ENCODE assay signal across 8 cellular contexts in genomic region chr17:28661635-28662526, GRCh38. TPM values are rescaled to one million over a fixed set of nuclear protein-coding genes. Genes with fewer than 3 reads are reported as not detected.
DNase-seq lines count a peak whose midpoint lies in the region; ATAC-seq and TF ChIP-seq lines count a peak whose summit lies in the region.

Gene SDF2, minus strand, starts transcription at chr17:28661906. Its CDS starts 30 bp downstream, at chr17:28661876.
Gene SUPT6H, plus strand, starts transcription at chr17:28662205. Its CDS starts 11,197 bp downstream, at chr17:28673402.

- peak within 1 kb of the TSS; percentile 85 for H2AFZ ChIP-seq in KMS-11 (ENCODE audit: low read depth)

- H3K27me3 Mint-ChIP-seq in activated T-cell treated with anti-CD3 and anti-CD28 coated beads, Interleukin-2, amount 50 U/mL, for 4 hours (ENCODE audit: low read depth) = no peaks in the 10 kb centered on the region

- no peaks in the 10 kb centered on the region for H3K27me3 ChIP-seq in KMS-11 (ENCODE audit: insufficient read depth, low read depth)
- H3K27me3 ChIP-seq in Panc1 (ENCODE audit: control insufficient read depth, insufficient read depth, low read length) = no peaks in the 10 kb centered on the region

- H3K9me3 Mint-ChIP-seq in activated T-cell treated with anti-CD3 and anti-CD28 coated beads, Interleukin-2, amount 50 U/mL, for 4 hours = no peaks in the 10 kb centered on the region

- peaks cover 28% of the 10 kb centered on the region for H3K36me3 Mint-ChIP-seq in activated T-cell treated with anti-CD3 and anti-CD28 coated beads, Interleukin-2, amount 50 U/mL, for 4 hours (ENCODE audit: insufficient read depth)

- intact Hi-C loops in Panc1 (cut with micrococcal nuclease; ENCODE audit: unreplicated experiment) = no loop called here

- H3K4me3 ChIP-seq in KMS-11 (IDR thresholded peaks at IDR 0.05; ENCODE audit: insufficient read depth, low read depth, low read length) (no peak within 1 kb of the TSS), Panc1 (ENCODE audit: low read depth in 2 of 2, low read length in 2 of 2) (peak within 1 kb of the TSS; percentile 90 to 95)

- H3K27ac ChIP-seq in KMS-11 (peak within 1 kb of the TSS; percentile 73), Panc1 (ENCODE audit: low read length) (peak within 1 kb of the TSS; percentile 97)

- TF ChIP-seq CTCF in KMS-11 (conservative IDR thresholded peaks at IDR 0.05; ENCODE audit: low read depth, low read length) = no peak
- TF ChIP-seq CTCF in Panc1 (IDR thresholded peaks at IDR 0.05) = no peak

- H3K4me1 ChIP-seq in KMS-11 (ENCODE audit: low read depth, poor library complexity, severe bottlenecking) = peaks cover 24% of the 10 kb centered on the region
- peaks cover 18% of the 10 kb centered on the region for H3K4me1 ChIP-seq in Panc1 (ENCODE audit: control insufficient read depth, insufficient read depth, low read length)

- H3K4me3 Mint-ChIP-seq in activated T-cell treated with anti-CD3 and anti-CD28 coated beads, Interleukin-2, amount 50 U/mL, for 4 hours = peak within 1 kb of the TSS; percentile 100

- H4K20me1 ChIP-seq in KMS-11 (ENCODE audit: insufficient read depth) = no peaks in the 10 kb centered on the region

- no TSS peak for BruUV-seq in Panc1 (replicated peaks; lab: Mats Ljungman, UMichigan)

- in situ Hi-C loops in Panc1 (cut with HindIII; ENCODE audit: low pct_unique_long_range_greater_than_20kb, low sequenced_read_pairs) = no loop called here

- H3K79me2 ChIP-seq in KMS-11 (ENCODE audit: insufficient read depth, low read depth) = peaks cover 72% of the 10 kb centered on the region

- H3K9me3 ChIP-seq in Panc1 (ENCODE audit: control insufficient read depth, insufficient read depth, low read depth, low read length) = no peaks in the 10 kb centered on the region

- H3K4me1 Mint-ChIP-seq in activated T-cell treated with anti-CD3 and anti-CD28 coated beads, Interleukin-2, amount 50 U/mL, for 4 hours (ENCODE audit: low read depth) = peaks cover 56% of the 10 kb centered on the region

- CTCF ChIA-PET in Panc1 (lab: Charles Lee) = interaction anchor here (0.6 to 0.8 kb wide), 2 partner anchors 18 to 58 kb away, joined by 4 to 11 read pairs; partner anchors contain the start of gene RPL23A

- peak within 1 kb of the TSS; percentile 93 for H3K4me2 ChIP-seq in KMS-11

- POLR2A ChIA-PET in Panc1 (lab: Charles Lee) = interaction anchor here (0.6 to 1.5 kb wide), 5 partner anchors 9 to 58 kb away, joined by 4 to 6 read pairs (median 4); partner anchors contain the start of genes BLTP2 and RPL23A

- H3K9ac ChIP-seq in KMS-11 = peak within 1 kb of the TSS; percentile 78

- ATAC-seq in GM21723 (IDR thresholded peaks at IDR 0.05; ENCODE audit: unreplicated experiment) = peak; percentile 88
- peak; percentile 98 for ATAC-seq in Panc1
- ATAC-seq in activated T-cell treated with anti-CD3 and anti-CD28 coated beads, Interleukin-2, amount 50 U/mL, for 4 hours = peak; percentile 88 to 89
- peak; percentile 89 for ATAC-seq in esophagus mucosa

- DNase-seq in DMS79 treated with DMSO at 0.1 percent for 48 hours (lab: John Stamatoyannopoulos, UW) = peak; percentile 95
- peak; percentile 56 for DNase-seq in Panc1 (ENCODE audit: low read depth, low spot score)
- peak; percentile 95 for DNase-seq in activated T-cell treated with anti-CD3 and anti-CD28 coated beads, Interleukin-2, amount 50 U/mL, for 4 hours
- peak; percentile 92 for DNase-seq in myocyte (ENCODE audit: low read depth)
- peak; percentile 86 to 92 for DNase-seq in stimulated activated CD8-positive, alpha-beta memory T cell treated with anti-CD3 and anti-CD28 coated beads, Interleukin-7, amount 100 ng/mL, for 48 hours (ENCODE audit: extremely low read depth in 1 of 2, low read depth in 1 of 2)

- peaks cover 3% of the 10 kb centered on the region; the same call in 1 of the 2 replicates for H3K36me3 ChIP-seq in KMS-11 (ENCODE audit: insufficient read depth)
- peaks cover 5% of the 10 kb centered on the region; the same call in 1 of the 2 replicates for H3K36me3 ChIP-seq in Panc1 (ENCODE audit: control insufficient read depth, insufficient read depth, low read length)

RNA-seq across cellular contexts. Expression of gene SDF2, which starts in this region (rescaled TPM):
- total RNA-seq in Panc1 (2021; ENCODE audit: unreplicated experiment) (72.1 TPM), esophagus mucosa (29.0 TPM), myocyte (36.3 and 39.7 TPM in 2 replicates)
- polyA plus RNA-seq in Panc1 (2012; ENCODE audit: insufficient read length) = 85.6 TPM
- 10 to 100 TPM; 42.8 to 46.6 (median 45.4) TPM for total RNA-seq in activated T-cell treated with anti-CD3 and anti-CD28 coated beads, Interleukin-2, amount 50 U/mL, for 4 hours
- polyA plus RNA-seq in myocyte (2012) = 81.4 TPM

RNA-seq across cellular contexts. Expression of gene SUPT6H, which starts in this region (rescaled TPM):
- 108 TPM for total RNA-seq in Panc1 (2021; ENCODE audit: unreplicated experiment)
- 88.1 TPM for polyA plus RNA-seq in Panc1 (2012; ENCODE audit: insufficient read length)
- total RNA-seq in activated T-cell treated with anti-CD3 and anti-CD28 coated beads, Interleukin-2, amount 50 U/mL, for 4 hours = 100 to 1,000 TPM in 1 of 3 donors, 10 to 100 TPM in 2; 88.5 to 105 (median 98.3) TPM
- total RNA-seq in esophagus mucosa = 31.8 TPM
- total RNA-seq in myocyte = 37.5 and 38.3 TPM in 2 replicates
- polyA plus RNA-seq in myocyte (2012) = 61.4 TPM
